ENCODE assay signal across 33 cellular contexts in the genomic region with DNA sequence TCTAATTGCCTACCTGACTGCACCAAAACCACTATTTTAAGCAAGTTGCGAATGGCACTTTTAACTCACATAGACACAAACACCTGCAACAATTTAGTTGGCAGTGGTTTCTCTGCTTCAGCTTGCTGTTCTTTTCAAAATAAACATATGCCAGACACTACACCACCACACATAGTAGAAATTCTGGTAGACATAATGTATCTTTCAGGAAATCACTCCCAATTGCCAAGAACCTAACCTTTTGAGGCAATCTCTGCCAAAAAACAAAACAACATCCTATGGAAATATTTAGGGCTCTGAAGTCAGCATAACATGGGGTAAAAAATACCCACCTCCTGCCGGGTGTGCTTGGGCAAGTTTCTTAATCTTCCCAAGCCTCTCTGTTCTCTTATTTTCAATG.
"Had no signal": no experiment of that assay in that cellular context is flagged by ENCODE, and none has a peak within 500 bp of the region (broad histone marks: within the 10 kb centered on the region; RNA-seq: fewer than 3 reads in every experiment).

No MANE protein-coding gene starts in this region.

- ATAC-seq: activated CD4-positive, alpha-beta T cell treated with anti-CD3 and anti-CD28 coated beads for 36 hours; activated CD4-positive, CD25-positive, alpha-beta regulatory T cell treated with anti-CD3 and anti-CD28 coated beads, Interleukin-2, amount 50 U/mL, for 24 hours; activated CD8-positive, alpha-beta memory T cell treated with anti-CD3 and anti-CD28 coated beads, Interleukin-2, amount 10 ng/mL, durations not matched to agents 7 days and 5 days; activated CD8-positive, alpha-beta T cell treated with anti-CD3 and anti-CD28 coated beads, Interleukin-2, amount 10 ng/mL, durations not matched to agents 7 days and 5 days; activated naive CD4-positive, alpha-beta T cell treated with anti-CD3 and anti-CD28 coated beads, Interleukin-2, amount 50 U/mL, for 72 hours; WTC11 had no signal

- FAIRE-seq: TTC549 had no signal

- H3K9me3 ChIP-seq: adrenal gland, ascending aorta, breast epithelium had no signal

- H3K4me1 ChIP-seq: adrenal gland, ascending aorta, breast epithelium had no signal

- DNase-seq: activated CD4-positive, alpha-beta memory T cell treated with anti-CD3 and anti-CD28 coated beads, Interleukin-2, amount 10 ng/mL, durations not matched to agents 7 days and 5 days; activated CD4-positive, alpha-beta T cell treated with anti-CD3 and anti-CD28 coated beads for 1 hour; activated CD4-positive, alpha-beta T cell treated with anti-CD3 and anti-CD28 coated beads for 36 hours; activated CD4-positive, alpha-beta T cell treated with anti-CD3 and anti-CD28 coated beads for 48 hours; activated CD4-positive, alpha-beta T cell treated with anti-CD3 and anti-CD28 coated beads, Interleukin-2, amount 10 ng/mL, durations not matched to agents 7 days and 5 days; activated CD4-positive, alpha-beta T cell treated with anti-CD3 and anti-CD28 coated beads, Interleukin-2, amount 50 U/mL, for 48 hours; activated CD4-positive, CD25-positive, alpha-beta regulatory T cell; activated CD8-positive, alpha-beta memory T cell treated with anti-CD3 and anti-CD28 coated beads for 24 hours; activated CD8-positive, alpha-beta memory T cell treated with anti-CD3 and anti-CD28 coated beads, Interleukin-2, amount 10 ng/mL, durations not matched to agents 7 days and 5 days; activated CD8-positive, alpha-beta memory T cell treated with anti-CD3 and anti-CD28 coated beads, Interleukin-2, amount 50 U/mL, for 48 hours; activated CD8-positive, alpha-beta T cell treated with anti-CD3 and anti-CD28 coated beads, Interleukin-2, amount 10 ng/mL, durations not matched to agents 7 days and 5 days; activated effector memory CD4-positive, alpha-beta T cell treated with Interleukin-2 at 50 U/mL for 16 hours; activated gamma-delta T cell; activated naive CD4-positive, alpha-beta T cell treated with anti-CD3 and anti-CD28 coated beads, Interleukin-2, amount 50 U/mL, for 16 hours; activated naive CD4-positive, alpha-beta T cell treated with Interleukin-2 at 50 U/mL for 16 hours; activated naive CD8-positive, alpha-beta T cell treated with anti-CD3 and anti-CD28 coated beads for 36 hours; activated T-cell treated with anti-CD3 and anti-CD28 coated beads, Interleukin-2, amount 50 U/mL, for 24 hours; activated T-cell treated with anti-CD3 and anti-CD28 coated beads, Interleukin-2, amount 50 U/mL, for 48 hours; adrenal gland; amygdala; anterior cingulate cortex; central memory CD4-positive, alpha-beta T cell; SW 1271; T-helper 1 cell; T-helper 2 cell; T-helper 9 cell; WERI-Rb-1 had no signal

- H3K27ac ChIP-seq: adrenal gland, ascending aorta, breast epithelium, WERI-Rb-1 had no signal

- H3K36me3 ChIP-seq: adrenal gland, ascending aorta, breast epithelium, WERI-Rb-1 had no signal

- H3K4me3 ChIP-seq: adrenal gland, ascending aorta, breast epithelium had no signal

- H3K27me3 ChIP-seq: adrenal gland, ascending aorta, breast epithelium had no signal
